In genomic region chr17:75316253-75316652, GRCh38 we compare ENCODE assay signal across 16 cellular contexts. TPM values are rescaled to one million over a fixed set of nuclear protein-coding genes. Genes with fewer than 3 reads are reported as not detected.
DNase-seq lines count a peak whose midpoint lies in the region; ATAC-seq, FAIRE-seq and TF ChIP-seq lines count a peak whose summit lies in the region.
"Had no signal": no experiment of that assay in that cellular context is flagged by ENCODE, and none has a peak within 500 bp of the region (broad histone marks: within the 10 kb centered on the region; RNA-seq: fewer than 3 reads in every experiment).

No MANE protein-coding gene starts in this region.

- H3K4me3 ChIP-seq in cardiac muscle cell (no peak overlapping the region), RWPE2 (ENCODE audit: severe bottlenecking) (no peak overlapping the region), tibial artery (no peak overlapping the region)
- H3K4me3 ChIP-seq: pancreas had no signal

- TF ChIP-seq CTCF in cardiac muscle cell (IDR thresholded peaks at IDR 0.05; ENCODE audit: low read depth, low read length): no peak
- TF ChIP-seq CTCF in RWPE2 (IDR thresholded peaks at IDR 0.05; ENCODE audit: poor library complexity, severe bottlenecking): no peak
- no peak for TF ChIP-seq CTCF in tibial artery (IDR thresholded peaks at IDR 0.05)
- TF ChIP-seq CTCF in D721Med (IDR thresholded peaks at IDR 0.05; ENCODE audit: insufficient read depth, missing control alignments): no peak

- H3K4me1 ChIP-seq in cardiac muscle cell (ENCODE audit: low read depth) (no peaks in the 10 kb centered on the region), RWPE2 (ENCODE audit: insufficient read depth, poor library complexity, severe bottlenecking) (no peaks in the 10 kb centered on the region), tibial artery (no peaks in the 10 kb centered on the region)
- H3K4me1 ChIP-seq: foreskin keratinocyte, pancreas had no signal

- intact Hi-C loops in cardiac septum (cut with DNase I) (no loop called here), left colon (cut with DNase I, micrococcal nuclease) (no loop called here), tibial artery (cut with DNase I; ENCODE audit: low total_unique reads) (no loop called here)

- FAIRE-seq in D721Med (lab: Jason Lieb, UNC): no peak
- FAIRE-seq: G401.6, pancreas, small intestine had no signal

- H3K36me3 ChIP-seq in cardiac muscle cell (peaks cover 10% of the 10 kb centered on the region), RWPE2 (ENCODE audit: low read depth) (peaks cover 31% of the 10 kb centered on the region), tibial artery (peaks cover 26 to 44% (median 29%) of the 10 kb centered on the region in 3 donors)

- ATAC-seq in RWPE2 (ENCODE audit: low read depth) (0 out of 3 replicates have a peak, but pooled peaks have one; percentile 9), esophagus mucosa (peak; percentile 37), HG03159 (IDR thresholded peaks at IDR 0.05; ENCODE audit: unreplicated experiment) (no peak), left colon (no peak)
- ATAC-seq: foreskin keratinocyte, left cardiac atrium, SK-N-SH treated with all-trans-retinoic acid at 6 μM for 48 hours had no signal

- H3K9me3 ChIP-seq in cardiac muscle cell (ENCODE audit: low read depth) (no peaks in the 10 kb centered on the region), RWPE2 (ENCODE audit: severe bottlenecking) (peaks cover 2% of the 10 kb centered on the region), tibial artery (no peaks in the 10 kb centered on the region)
- H3K9me3 ChIP-seq: pancreas had no signal

- H3K27me3 ChIP-seq in cardiac muscle cell (no peaks in the 10 kb centered on the region), RWPE2 (ENCODE audit: insufficient read depth, poor library complexity, severe bottlenecking) (no peaks in the 10 kb centered on the region), tibial artery (no peaks in the 10 kb centered on the region)
- H3K27me3 ChIP-seq: foreskin keratinocyte, pancreas had no signal

- peak overlapping the region; percentile 28 for H3K27ac ChIP-seq in cardiac muscle cell
- no peak overlapping the region for H3K27ac ChIP-seq in RWPE2 (ENCODE audit: poor library complexity, severe bottlenecking)
- H3K27ac ChIP-seq in tibial artery: no peak overlapping the region
- H3K27ac ChIP-seq: foreskin keratinocyte, pancreas had no signal

- DNase-seq in cardiac muscle cell (ENCODE audit: low read depth in 1 of 2, low spot score in 1 of 2): no peak
- DNase-seq in cardiac septum (ENCODE audit: low spot score): no peak
- DNase-seq in RWPE2 (ENCODE audit: low spot score): no peak
- no peak for DNase-seq in left colon
- no peak for DNase-seq in tibial artery
- no peak for DNase-seq in D721Med (ENCODE audit: insufficient read length, low spot score)
- DNase-seq: foreskin keratinocyte; left cardiac atrium; NCI-H187; pancreas; small intestine; stimulated activated naive CD4-positive, alpha-beta T cell had no signal

RNA-seq across cellular contexts. Expression of gene SLC25A19, which starts 27.0 kb away (rescaled TPM):
- 8.9 and 13.2 TPM in 2 replicates for total RNA-seq in cardiac muscle cell
- 12.2 and 17.7 TPM in 2 replicates for polyA plus RNA-seq in cardiac muscle cell
- total RNA-seq in cardiac septum: 8.5 TPM
- total RNA-seq in esophagus mucosa: 9.2 TPM
- 10 to 100 TPM; 10.7 to 14.0 TPM for total RNA-seq in left colon

RNA-seq across cellular contexts. Expression of gene MIF4GD, which starts 45.2 kb away (rescaled TPM):
- total RNA-seq in cardiac muscle cell: 35.6 and 47.9 TPM in 2 replicates
- polyA plus RNA-seq in cardiac muscle cell: 75.4 and 75.8 TPM in 2 replicates
- 18.1 TPM for total RNA-seq in cardiac septum
- 18.4 TPM for total RNA-seq in esophagus mucosa
- 10 to 100 TPM; 18.4 to 24.7 TPM for total RNA-seq in left colon

RNA-seq across cellular contexts. Expression of gene MRPS7, which starts 54.6 kb away (rescaled TPM):
- 64.8 and 81.6 TPM in 2 replicates for total RNA-seq in cardiac muscle cell
- polyA plus RNA-seq in cardiac muscle cell: 179 and 198 TPM in 2 replicates
- 102 TPM for total RNA-seq in cardiac septum
- 59.1 TPM for total RNA-seq in esophagus mucosa
- 10 to 100 TPM; 48.1 to 66.9 TPM for total RNA-seq in left colon

RNA-seq across cellular contexts. Expression of gene GGA3, which starts 54.8 kb away (rescaled TPM):
- 33.5 and 35.3 TPM in 2 replicates for total RNA-seq in cardiac muscle cell
- 25.6 and 30.0 TPM in 2 replicates for polyA plus RNA-seq in cardiac muscle cell
- total RNA-seq in cardiac septum: 24.2 TPM
- total RNA-seq in esophagus mucosa: 20.6 TPM
- 10 to 100 TPM; 39.9 to 46.5 TPM for total RNA-seq in left colon

Comparison
In these comparisons a context has a peak if more than half of its experiments do, and no peak if none do; other contexts are left out.
1. ATAC-seq: peak in RWPE2 (single experiment) and esophagus mucosa (single experiment); none in HG03159 (single experiment) and left colon (single experiment).